Comparison of ENCODE assay signal across 1 cellular context in the genomic region with DNA sequence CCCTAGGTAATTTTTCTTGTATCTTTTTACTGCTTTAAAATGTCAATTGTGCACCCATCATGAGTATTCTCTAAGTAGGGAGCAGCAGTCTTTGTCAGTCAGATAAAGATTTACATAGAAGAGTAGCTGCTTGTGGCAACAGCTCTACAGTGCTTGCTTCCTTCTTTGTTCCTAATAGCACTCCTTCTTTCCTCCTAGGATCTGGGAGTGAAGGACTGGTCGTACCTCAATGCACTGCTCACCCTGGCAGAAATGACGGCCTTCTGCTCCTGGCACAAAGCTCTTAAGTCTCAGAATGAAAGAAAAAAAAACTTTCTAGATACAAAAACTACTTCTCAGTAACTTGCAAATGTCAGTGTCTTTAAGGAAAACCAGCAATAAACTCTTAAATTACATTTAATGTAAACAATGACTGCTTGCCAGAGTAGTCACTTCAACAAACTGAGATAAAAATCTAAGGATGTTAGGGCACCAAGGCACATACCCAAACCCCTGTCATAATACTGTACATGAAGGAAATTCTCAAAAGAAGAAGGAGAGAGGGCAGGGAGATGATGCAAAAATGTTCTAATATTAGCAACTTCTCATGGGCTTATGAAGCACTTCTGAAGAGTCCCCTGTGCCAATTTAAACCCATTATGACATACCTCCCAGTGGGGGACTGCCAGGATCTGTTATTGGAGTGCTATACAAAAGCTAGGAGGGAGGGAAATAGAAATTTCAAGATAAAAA.
TF ChIP-seq lines count a peak whose summit lies in the region.

No MANE protein-coding gene starts in this region.

TF ChIP-seq in WTC11, 78 proteins besides CTCF, POLR2A, EP300 and RAD21 (continued from another document):
- TF ChIP-seq, protein P1, sequence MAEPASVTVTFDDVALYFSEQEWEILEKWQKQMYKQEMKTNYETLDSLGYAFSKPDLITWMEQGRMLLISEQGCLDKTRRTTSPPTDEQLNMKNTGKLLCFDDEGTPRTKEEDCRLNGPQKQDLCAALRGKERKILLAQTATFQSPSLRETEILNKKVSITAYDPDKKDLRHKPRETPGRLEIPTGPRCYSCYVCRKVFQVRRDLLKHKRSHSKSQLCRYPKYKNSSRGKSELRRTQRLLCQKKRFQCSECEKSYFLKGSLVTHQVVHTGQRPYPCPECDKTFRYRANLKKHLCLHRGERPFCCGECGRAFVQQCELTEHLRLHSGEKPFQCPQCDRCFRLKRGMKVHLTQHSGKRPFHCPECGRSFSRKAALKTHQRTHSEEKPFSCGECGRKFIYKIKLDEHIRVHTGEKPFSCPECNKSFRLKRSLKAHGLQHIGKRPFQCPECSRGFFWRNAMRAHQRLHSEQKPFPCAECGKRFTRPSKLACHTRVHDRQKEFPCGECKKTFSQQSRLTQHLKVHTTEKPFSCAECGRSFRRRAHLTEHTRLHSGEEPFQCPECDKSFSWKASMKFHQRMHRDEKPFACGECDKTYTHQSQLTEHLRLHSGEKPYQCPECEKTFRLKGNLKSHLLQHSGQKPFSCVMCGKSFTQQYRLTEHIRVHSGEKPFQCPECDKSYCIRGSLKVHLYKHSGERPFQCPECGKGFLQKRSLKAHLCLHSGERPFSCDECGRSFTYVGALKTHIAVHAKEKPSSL (CRISPR knock-in tag; conservative IDR thresholded peaks at IDR 0.05) = no peak
- TF ChIP-seq, protein P2, sequence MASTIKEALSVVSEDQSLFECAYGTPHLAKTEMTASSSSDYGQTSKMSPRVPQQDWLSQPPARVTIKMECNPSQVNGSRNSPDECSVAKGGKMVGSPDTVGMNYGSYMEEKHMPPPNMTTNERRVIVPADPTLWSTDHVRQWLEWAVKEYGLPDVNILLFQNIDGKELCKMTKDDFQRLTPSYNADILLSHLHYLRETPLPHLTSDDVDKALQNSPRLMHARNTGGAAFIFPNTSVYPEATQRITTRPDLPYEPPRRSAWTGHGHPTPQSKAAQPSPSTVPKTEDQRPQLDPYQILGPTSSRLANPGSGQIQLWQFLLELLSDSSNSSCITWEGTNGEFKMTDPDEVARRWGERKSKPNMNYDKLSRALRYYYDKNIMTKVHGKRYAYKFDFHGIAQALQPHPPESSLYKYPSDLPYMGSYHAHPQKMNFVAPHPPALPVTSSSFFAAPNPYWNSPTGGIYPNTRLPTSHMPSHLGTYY (CRISPR knock-in tag; IDR thresholded peaks at IDR 0.05) = no peak
- TF ChIP-seq GABPB1 (CRISPR knock-in tag; IDR thresholded peaks at IDR 0.05) (no peak), EMX1 (CRISPR knock-in tag; IDR thresholded peaks at IDR 0.05) (no peak), PRRX2 (CRISPR knock-in tag; IDR thresholded peaks at IDR 0.05) (no peak), TP53 (CRISPR knock-in tag; IDR thresholded peaks at IDR 0.05) (no peak), ZNF423 (CRISPR knock-in tag; IDR thresholded peaks at IDR 0.05) (no peak), MYBL2 (CRISPR knock-in tag; IDR thresholded peaks at IDR 0.05) (no peak), MXD4 (CRISPR knock-in tag; IDR thresholded peaks at IDR 0.05; ENCODE audit: borderline replicate concordance) (no peak), HMGA2 (CRISPR knock-in tag; IDR thresholded peaks at IDR 0.05) (no peak), SP1 (CRISPR knock-in tag; conservative IDR thresholded peaks at IDR 0.05) (no peak), GTF2I (CRISPR knock-in tag; conservative IDR thresholded peaks at IDR 0.05) (no peak)
- TF ChIP-seq, protein P3, sequence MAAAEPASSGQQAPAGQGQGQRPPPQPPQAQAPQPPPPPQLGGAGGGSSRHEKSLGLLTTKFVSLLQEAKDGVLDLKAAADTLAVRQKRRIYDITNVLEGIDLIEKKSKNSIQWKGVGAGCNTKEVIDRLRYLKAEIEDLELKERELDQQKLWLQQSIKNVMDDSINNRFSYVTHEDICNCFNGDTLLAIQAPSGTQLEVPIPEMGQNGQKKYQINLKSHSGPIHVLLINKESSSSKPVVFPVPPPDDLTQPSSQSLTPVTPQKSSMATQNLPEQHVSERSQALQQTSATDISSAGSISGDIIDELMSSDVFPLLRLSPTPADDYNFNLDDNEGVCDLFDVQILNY (CRISPR knock-in tag; IDR thresholded peaks at IDR 0.05) = no peak
- TF ChIP-seq, protein P4, sequence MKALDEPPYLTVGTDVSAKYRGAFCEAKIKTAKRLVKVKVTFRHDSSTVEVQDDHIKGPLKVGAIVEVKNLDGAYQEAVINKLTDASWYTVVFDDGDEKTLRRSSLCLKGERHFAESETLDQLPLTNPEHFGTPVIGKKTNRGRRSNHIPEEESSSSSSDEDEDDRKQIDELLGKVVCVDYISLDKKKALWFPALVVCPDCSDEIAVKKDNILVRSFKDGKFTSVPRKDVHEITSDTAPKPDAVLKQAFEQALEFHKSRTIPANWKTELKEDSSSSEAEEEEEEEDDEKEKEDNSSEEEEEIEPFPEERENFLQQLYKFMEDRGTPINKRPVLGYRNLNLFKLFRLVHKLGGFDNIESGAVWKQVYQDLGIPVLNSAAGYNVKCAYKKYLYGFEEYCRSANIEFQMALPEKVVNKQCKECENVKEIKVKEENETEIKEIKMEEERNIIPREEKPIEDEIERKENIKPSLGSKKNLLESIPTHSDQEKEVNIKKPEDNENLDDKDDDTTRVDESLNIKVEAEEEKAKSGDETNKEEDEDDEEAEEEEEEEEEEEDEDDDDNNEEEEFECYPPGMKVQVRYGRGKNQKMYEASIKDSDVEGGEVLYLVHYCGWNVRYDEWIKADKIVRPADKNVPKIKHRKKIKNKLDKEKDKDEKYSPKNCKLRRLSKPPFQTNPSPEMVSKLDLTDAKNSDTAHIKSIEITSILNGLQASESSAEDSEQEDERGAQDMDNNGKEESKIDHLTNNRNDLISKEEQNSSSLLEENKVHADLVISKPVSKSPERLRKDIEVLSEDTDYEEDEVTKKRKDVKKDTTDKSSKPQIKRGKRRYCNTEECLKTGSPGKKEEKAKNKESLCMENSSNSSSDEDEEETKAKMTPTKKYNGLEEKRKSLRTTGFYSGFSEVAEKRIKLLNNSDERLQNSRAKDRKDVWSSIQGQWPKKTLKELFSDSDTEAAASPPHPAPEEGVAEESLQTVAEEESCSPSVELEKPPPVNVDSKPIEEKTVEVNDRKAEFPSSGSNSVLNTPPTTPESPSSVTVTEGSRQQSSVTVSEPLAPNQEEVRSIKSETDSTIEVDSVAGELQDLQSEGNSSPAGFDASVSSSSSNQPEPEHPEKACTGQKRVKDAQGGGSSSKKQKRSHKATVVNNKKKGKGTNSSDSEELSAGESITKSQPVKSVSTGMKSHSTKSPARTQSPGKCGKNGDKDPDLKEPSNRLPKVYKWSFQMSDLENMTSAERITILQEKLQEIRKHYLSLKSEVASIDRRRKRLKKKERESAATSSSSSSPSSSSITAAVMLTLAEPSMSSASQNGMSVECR (CRISPR knock-in tag; IDR thresholded peaks at IDR 0.05; ENCODE audit: borderline replicate concordance) = no peak
- TF ChIP-seq, protein P5, sequence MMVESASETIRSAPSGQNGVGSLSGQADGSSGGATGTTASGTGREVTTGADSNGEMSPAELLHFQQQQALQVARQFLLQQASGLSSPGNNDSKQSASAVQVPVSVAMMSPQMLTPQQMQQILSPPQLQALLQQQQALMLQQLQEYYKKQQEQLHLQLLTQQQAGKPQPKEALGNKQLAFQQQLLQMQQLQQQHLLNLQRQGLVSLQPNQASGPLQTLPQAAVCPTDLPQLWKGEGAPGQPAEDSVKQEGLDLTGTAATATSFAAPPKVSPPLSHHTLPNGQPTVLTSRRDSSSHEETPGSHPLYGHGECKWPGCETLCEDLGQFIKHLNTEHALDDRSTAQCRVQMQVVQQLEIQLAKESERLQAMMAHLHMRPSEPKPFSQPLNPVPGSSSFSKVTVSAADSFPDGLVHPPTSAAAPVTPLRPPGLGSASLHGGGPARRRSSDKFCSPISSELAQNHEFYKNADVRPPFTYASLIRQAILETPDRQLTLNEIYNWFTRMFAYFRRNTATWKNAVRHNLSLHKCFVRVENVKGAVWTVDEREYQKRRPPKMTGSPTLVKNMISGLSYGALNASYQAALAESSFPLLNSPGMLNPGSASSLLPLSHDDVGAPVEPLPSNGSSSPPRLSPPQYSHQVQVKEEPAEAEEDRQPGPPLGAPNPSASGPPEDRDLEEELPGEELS (CRISPR knock-in tag; IDR thresholded peaks at IDR 0.05) = no peak
- TF ChIP-seq, protein P6, sequence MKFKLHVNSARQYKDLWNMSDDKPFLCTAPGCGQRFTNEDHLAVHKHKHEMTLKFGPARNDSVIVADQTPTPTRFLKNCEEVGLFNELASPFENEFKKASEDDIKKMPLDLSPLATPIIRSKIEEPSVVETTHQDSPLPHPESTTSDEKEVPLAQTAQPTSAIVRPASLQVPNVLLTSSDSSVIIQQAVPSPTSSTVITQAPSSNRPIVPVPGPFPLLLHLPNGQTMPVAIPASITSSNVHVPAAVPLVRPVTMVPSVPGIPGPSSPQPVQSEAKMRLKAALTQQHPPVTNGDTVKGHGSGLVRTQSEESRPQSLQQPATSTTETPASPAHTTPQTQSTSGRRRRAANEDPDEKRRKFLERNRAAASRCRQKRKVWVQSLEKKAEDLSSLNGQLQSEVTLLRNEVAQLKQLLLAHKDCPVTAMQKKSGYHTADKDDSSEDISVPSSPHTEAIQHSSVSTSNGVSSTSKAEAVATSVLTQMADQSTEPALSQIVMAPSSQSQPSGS (CRISPR knock-in tag; IDR thresholded peaks at IDR 0.05; ENCODE audit: borderline replicate concordance, low read depth) = no peak
